23 cellular contexts compared by ENCODE assay signal in the genomic region with DNA sequence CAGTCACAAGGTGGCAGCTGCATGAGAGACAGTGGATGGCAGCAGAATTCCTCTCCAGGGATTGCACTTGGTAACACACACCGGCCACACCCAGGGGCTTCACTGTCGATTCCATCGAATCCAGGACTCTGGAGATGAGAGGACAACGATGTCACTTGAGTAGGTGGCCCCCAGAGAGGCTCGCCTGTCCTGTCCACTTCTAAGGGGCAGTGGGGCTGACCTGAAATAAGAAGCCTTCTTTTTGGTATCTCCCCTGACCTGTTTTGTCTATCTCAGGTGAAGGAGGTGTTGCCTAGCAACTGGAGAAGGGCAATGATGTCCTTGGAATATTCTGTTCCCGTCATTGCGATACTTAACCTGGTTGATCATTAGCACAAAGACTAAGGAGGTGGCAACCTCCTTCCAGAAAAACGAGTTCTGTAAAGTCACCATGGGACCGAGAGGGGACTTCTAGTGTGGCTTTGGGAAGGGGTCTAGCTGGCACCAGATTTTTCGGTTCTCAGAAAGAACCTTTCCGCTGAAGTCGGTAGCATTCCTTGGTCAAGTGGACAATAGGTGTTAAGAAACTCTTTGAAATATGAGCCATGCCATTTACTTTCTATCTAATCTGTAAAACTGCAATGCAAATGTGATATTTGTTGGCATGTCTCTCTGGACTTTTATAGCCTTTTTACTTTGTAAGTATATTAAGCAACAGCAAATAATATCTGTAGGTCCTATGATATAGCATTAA.
A peak's percentile ranks its signal among the peaks of the same experiment; 100 is the strongest.
DNase-seq lines count a peak whose midpoint lies in the region; ATAC-seq, FAIRE-seq and TF ChIP-seq lines count a peak whose summit lies in the region.
"Had no signal": no experiment of that assay in that cellular context is flagged by ENCODE, and none has a peak within 500 bp of the region (broad histone marks: within the 10 kb centered on the region; RNA-seq: fewer than 3 reads in every experiment).

No MANE protein-coding gene starts in this region.

- no peak overlapping the region for H2AK5ac ChIP-seq in H1 (ENCODE audit: low read depth, low read length)

- H4K8ac ChIP-seq in H1 (ENCODE audit: extremely low read depth, insufficient read depth, low read length), result no peak overlapping the region

- no peak overlapping the region for H3K4me3 Mint-ChIP-seq in CD4-positive, alpha-beta T cell
- H3K4me3 Mint-ChIP-seq: activated naive CD8-positive, alpha-beta T cell treated with anti-CD3 and anti-CD28 coated beads, Interleukin-2, amount 50 U/mL, for 24 hours; nephron progenitor cell; WTC11 had no signal

- no peak overlapping the region for H3K4me2 ChIP-seq in H1 (ENCODE audit: insufficient read depth in 1 of 2, low read depth in 2 of 2, low read length in 2 of 2)

- WGBS in H1 (ENCODE audit: extremely low coverage in 1 of 2, insufficient coverage in 1 of 2, insufficient read length in 1 of 2, insufficient replicate concordance in 2 of 2, low coverage in 1 of 2, low lambda C conversion rate in 2 of 2, missing lambda C conversion rate in 1 of 2), 2 experiments, result 84% methylated on average over 11 of the region's 12 CpGs; no CpG with 5 or more reads in 1 of the 2 experiments
- 58 to 79% methylated on average over 12 of the region's 12 CpGs for WGBS in upper lobe of left lung, 2 donors

- H4K5ac ChIP-seq in H1 (ENCODE audit: insufficient read length, low read depth, low read length), result no peak overlapping the region

- H3K23me2 ChIP-seq in H1 (ENCODE audit: low read depth, low read length), result no peaks in the 10 kb centered on the region

- H3K9me3 ChIP-seq in H1 (ENCODE audit: insufficient read depth in 2 of 2, low read depth in 1 of 2, low read length in 1 of 2) (no peaks in the 10 kb centered on the region; a peak in 1 of 4 replicates), mucosa of descending colon (no peaks in the 10 kb centered on the region), upper lobe of left lung (no peaks in the 10 kb centered on the region)
- H3K9me3 ChIP-seq in CD4-positive, alpha-beta T cell (ENCODE audit: control insufficient read depth, low read length), result no peaks in the 10 kb centered on the region
- H3K9me3 ChIP-seq: esophagus squamous epithelium had no signal

- peaks cover 27% of the 10 kb centered on the region for H3K27me3 Mint-ChIP-seq in CD4-positive, alpha-beta T cell

- no peak overlapping the region for H3K27ac ChIP-seq in H1 (ENCODE audit: low read depth, low read length)
- peak overlapping the region; percentile 62 to 74 (median 74) for H3K27ac ChIP-seq in upper lobe of left lung
- H3K27ac ChIP-seq in CD4-positive, alpha-beta T cell (ENCODE audit: low read depth, low read length), result no peak overlapping the region
- H3K27ac ChIP-seq: esophagus squamous epithelium, gastroesophageal sphincter, parathyroid adenoma, sigmoid colon had no signal

- no peak overlapping the region for H2BK120ac ChIP-seq in H1 (replicated peaks; ENCODE audit: low read depth, low read length)

- TF ChIP-seq CTCF in H1 (IDR thresholded peaks at IDR 0.05; ENCODE audit: control extremely low read depth in 1 of 3, insufficient read depth in 1 of 3, low read depth in 1 of 3, low read length in 3 of 3), result no peak
- TF ChIP-seq CTCF in mucosa of descending colon (IDR thresholded peaks at IDR 0.05), result no peak
- TF ChIP-seq CTCF in upper lobe of left lung (IDR thresholded peaks at IDR 0.05), result no peak
- TF ChIP-seq CTCF in CD4-positive, alpha-beta T cell (IDR thresholded peaks at IDR 0.05), result no peak

- H3K23ac ChIP-seq in H1 (ENCODE audit: insufficient read length), result no peak overlapping the region

- TF ChIP-seq EP300 in H1 (IDR thresholded peaks at IDR 0.05; ENCODE audit: borderline replicate concordance in 1 of 2, low read depth in 2 of 2, low read length in 2 of 2) (no peak), upper lobe of left lung (IDR thresholded peaks at IDR 0.05) (peak; percentile 41 to 96 (median 66))

- H2AFZ ChIP-seq in H1 (ENCODE audit: low read length), result no peak overlapping the region
- H2AFZ ChIP-seq: parathyroid adenoma had no signal

- intact Hi-C loops in mucosa of descending colon (cut with DNase I, micrococcal nuclease), result no loop called here
- intact Hi-C loops in CD4-positive, alpha-beta T cell (cut with DNase I, micrococcal nuclease), result no loop called here

- H3K56ac ChIP-seq in H1 (replicated peaks; ENCODE audit: insufficient read length, low read depth, low read length), result no peak overlapping the region

- H3K14ac ChIP-seq in H1 (ENCODE audit: insufficient read length), result no peak overlapping the region

- peaks cover 0 to 2% of the 10 kb centered on the region in 2 experiments for H4K20me1 ChIP-seq in H1 (replicated peaks in 1 of 2; ENCODE audit: control insufficient read depth in 1 of 2, insufficient read depth in 2 of 2, low read length in 2 of 2)

- no peaks in the 10 kb centered on the region for H3K79me2 ChIP-seq in H1 (ENCODE audit: control insufficient read depth in 1 of 2, insufficient read depth in 2 of 2, low read length in 2 of 2)
- H3K79me2 ChIP-seq: parathyroid adenoma had no signal

- H3K9ac ChIP-seq in H1 (replicated peaks in 1 of 4; ENCODE audit: extremely low read depth in 1 of 4, low read depth in 3 of 4, low read length in 3 of 4), result no peak overlapping the region
- H3K9ac ChIP-seq: parathyroid adenoma had no signal

- H3K27me3 ChIP-seq in H1 (replicated peaks in 1 of 4; ENCODE audit: control insufficient read depth in 3 of 4, extremely low read depth in 1 of 4, insufficient read depth in 3 of 4, low read length in 3 of 4) (no peaks in the 10 kb centered on the region), upper lobe of left lung (no peaks in the 10 kb centered on the region)
- H3K27me3 ChIP-seq in CD4-positive, alpha-beta T cell (ENCODE audit: control insufficient read depth, insufficient read depth, low read length), result no peaks in the 10 kb centered on the region
- H3K27me3 ChIP-seq: sigmoid colon had no signal

- DNase-seq in DMS79 treated with DMSO at 0.1 percent for 48 hours (lab: John Stamatoyannopoulos, UW), result peak; percentile 10
- DNase-seq in DMS79 (lab: John Stamatoyannopoulos, UW), result no peak
- peak in 1 of 2 experiments; percentile 32 for DNase-seq in H1 (ENCODE audit: low read depth in 1 of 2, low spot score in 2 of 2)
- peak in 1 of 3 donors; percentile 26 for DNase-seq in mucosa of descending colon
- DNase-seq in upper lobe of left lung, result peak in 1 of 2 donors; percentile 74
- no peak for DNase-seq in NCI-H82 treated with DMSO at 0.1 percent for 48 hours (lab: John Stamatoyannopoulos, UW; ENCODE audit: unreplicated experiment)
- no peak for DNase-seq in CD4-positive, alpha-beta T cell
- DNase-seq in AG20443 (ENCODE audit: low spot score), result no peak
- DNase-seq: 8988T; activated CD4-positive, alpha-beta T cell treated with anti-CD3 and anti-CD28 coated beads, Interleukin-2, amount 50 U/mL, for 48 hours; activated gamma-delta T cell; activated naive CD8-positive, alpha-beta T cell treated with anti-CD3 and anti-CD28 coated beads, Interleukin-2, amount 50 U/mL, for 24 hours; esophagus squamous epithelium; NCI-H1048; NCI-H187 treated with DMSO at 0.1 percent for 48 hours; NCI-H510A; nephron progenitor cell; sigmoid colon; T-helper 9 cell had no signal

- no peaks in the 10 kb centered on the region for H3K36me3 ChIP-seq in H1 (ENCODE audit: control insufficient read depth in 2 of 4, insufficient read depth in 4 of 4, low read length in 3 of 4)
- no peaks in the 10 kb centered on the region for H3K36me3 ChIP-seq in mucosa of descending colon (ENCODE audit: low read depth)
- H3K36me3 ChIP-seq in upper lobe of left lung, result no peaks in the 10 kb centered on the region
- H3K36me3 ChIP-seq: esophagus squamous epithelium, gastroesophageal sphincter, sigmoid colon had no signal

- H3K79me1 ChIP-seq in H1 (ENCODE audit: low read depth, low read length), result no peaks in the 10 kb centered on the region

- FAIRE-seq in H1 (lab: Jason Lieb, UNC), result no peak
- FAIRE-seq: islet of Langerhans had no signal

- peaks cover 1% of the 10 kb centered on the region for H3K9me3 Mint-ChIP-seq in CD4-positive, alpha-beta T cell

- H3K4me1 ChIP-seq in H1 (replicated peaks in 1 of 4; ENCODE audit: control insufficient read depth in 3 of 4, insufficient read depth in 4 of 4, low read length in 3 of 4) (peaks cover 4 to 16% (median 10%) of the 10 kb centered on the region in 4 experiments; a peak in 5 of 7 replicates), mucosa of descending colon (ENCODE audit: low read depth) (no peaks in the 10 kb centered on the region), upper lobe of left lung (peaks cover 0 to 15% (median 0%) of the 10 kb centered on the region in 4 donors)
- H3K4me1 ChIP-seq: gastroesophageal sphincter, parathyroid adenoma, sigmoid colon had no signal

- H2BK12ac ChIP-seq in H1 (ENCODE audit: low read depth, low read length), result 0 out of 2 replicates have a peak overlapping the region, but pooled peaks have one; percentile 22

- H4K91ac ChIP-seq in H1 (replicated peaks; ENCODE audit: insufficient read length, low read length), result no peak overlapping the region

- no peak for TF ChIP-seq RAD21 in H1 (IDR thresholded peaks at IDR 0.05 in 1 of 2, conservative IDR thresholded peaks at IDR 0.05 in 1 of 2; ENCODE audit: low read depth in 2 of 2, low read length in 2 of 2)

- no peak overlapping the region; the same call in 1 of the 2 replicates for H3K18ac ChIP-seq in H1 (ENCODE audit: extremely low read depth, low read length)

- H3K4me1 Mint-ChIP-seq in CD4-positive, alpha-beta T cell (ENCODE audit: low read depth), result no peaks in the 10 kb centered on the region
- H3K4me1 Mint-ChIP-seq: activated naive CD8-positive, alpha-beta T cell treated with anti-CD3 and anti-CD28 coated beads, Interleukin-2, amount 50 U/mL, for 24 hours had no signal

- TF ChIP-seq POLR2A in H1 (IDR thresholded peaks at IDR 0.05; ENCODE audit: control extremely low read depth in 1 of 2, low read depth in 2 of 2, low read length in 2 of 2) (no peak), upper lobe of left lung (IDR thresholded peaks at IDR 0.05) (no peak)

- H3K4me3 ChIP-seq in H1 (ENCODE audit: extremely low read depth in 1 of 4, insufficient read depth in 2 of 4, low read depth in 3 of 4, low read length in 4 of 4), result no peak overlapping the region
- H3K4me3 ChIP-seq in mucosa of descending colon, result no peak overlapping the region
- no peak overlapping the region for H3K4me3 ChIP-seq in upper lobe of left lung
- H3K4me3 ChIP-seq: esophagus squamous epithelium, gastroesophageal sphincter, sigmoid colon had no signal

- POLR2A ChIA-PET in H1 (lab: Charles Lee; ENCODE audit: partially characterized antibody), result no interaction called here
- POLR2A ChIA-PET in CD4-positive, alpha-beta T cell (lab: Charles Lee), result no interaction called here

- no peaks in the 10 kb centered on the region for H3K36me3 Mint-ChIP-seq in CD4-positive, alpha-beta T cell (ENCODE audit: low read depth)
- H3K36me3 Mint-ChIP-seq: WTC11 had no signal

- no peak overlapping the region for H2BK20ac ChIP-seq in H1 (ENCODE audit: low read length)

- H2BK15ac ChIP-seq in H1 (ENCODE audit: low read length), result no peak overlapping the region; the same call in 1 of the 2 replicates

- H3K4ac ChIP-seq in H1 (replicated peaks; ENCODE audit: insufficient read length, low read depth, low read length), result no peak overlapping the region

- ATAC-seq in mucosa of descending colon (peak; percentile 80), upper lobe of left lung (ENCODE audit: low FRiP score in 2 of 2) (peak; percentile 47 to 79)
- ATAC-seq in CD4-positive, alpha-beta T cell (ENCODE audit: poor library complexity), result no peak
- ATAC-seq: activated naive CD8-positive, alpha-beta T cell treated with anti-CD3 and anti-CD28 coated beads, Interleukin-2, amount 50 U/mL, for 24 hours; gastroesophageal sphincter had no signal

- H2BK5ac ChIP-seq in H1 (ENCODE audit: low read depth, low read length), result no peak overlapping the region

- CTCF ChIA-PET in H1 (lab: Charles Lee; ENCODE audit: partially characterized antibody), result interaction anchor here (1.1 kb wide), 2 partner anchors 20 to 310 kb away, joined by 4 read pairs; no protein-coding TSS in a partner anchor
- CTCF ChIA-PET in CD4-positive, alpha-beta T cell (lab: Charles Lee), result no interaction called here

- H3K27ac Mint-ChIP-seq in CD4-positive, alpha-beta T cell, result no peak overlapping the region
- H3K27ac Mint-ChIP-seq: activated naive CD8-positive, alpha-beta T cell treated with anti-CD3 and anti-CD28 coated beads, Interleukin-2, amount 50 U/mL, for 24 hours; nephron progenitor cell; WTC11 had no signal

Comparison
In these comparisons a context has a peak if more than half of its experiments do, and no peak if none do; other contexts are left out.
1. H3K27ac ChIP-seq: peak in upper lobe of left lung (4 of 4); none in H1 (single experiment) and CD4-positive, alpha-beta T cell (single experiment).